In the genomic region with DNA sequence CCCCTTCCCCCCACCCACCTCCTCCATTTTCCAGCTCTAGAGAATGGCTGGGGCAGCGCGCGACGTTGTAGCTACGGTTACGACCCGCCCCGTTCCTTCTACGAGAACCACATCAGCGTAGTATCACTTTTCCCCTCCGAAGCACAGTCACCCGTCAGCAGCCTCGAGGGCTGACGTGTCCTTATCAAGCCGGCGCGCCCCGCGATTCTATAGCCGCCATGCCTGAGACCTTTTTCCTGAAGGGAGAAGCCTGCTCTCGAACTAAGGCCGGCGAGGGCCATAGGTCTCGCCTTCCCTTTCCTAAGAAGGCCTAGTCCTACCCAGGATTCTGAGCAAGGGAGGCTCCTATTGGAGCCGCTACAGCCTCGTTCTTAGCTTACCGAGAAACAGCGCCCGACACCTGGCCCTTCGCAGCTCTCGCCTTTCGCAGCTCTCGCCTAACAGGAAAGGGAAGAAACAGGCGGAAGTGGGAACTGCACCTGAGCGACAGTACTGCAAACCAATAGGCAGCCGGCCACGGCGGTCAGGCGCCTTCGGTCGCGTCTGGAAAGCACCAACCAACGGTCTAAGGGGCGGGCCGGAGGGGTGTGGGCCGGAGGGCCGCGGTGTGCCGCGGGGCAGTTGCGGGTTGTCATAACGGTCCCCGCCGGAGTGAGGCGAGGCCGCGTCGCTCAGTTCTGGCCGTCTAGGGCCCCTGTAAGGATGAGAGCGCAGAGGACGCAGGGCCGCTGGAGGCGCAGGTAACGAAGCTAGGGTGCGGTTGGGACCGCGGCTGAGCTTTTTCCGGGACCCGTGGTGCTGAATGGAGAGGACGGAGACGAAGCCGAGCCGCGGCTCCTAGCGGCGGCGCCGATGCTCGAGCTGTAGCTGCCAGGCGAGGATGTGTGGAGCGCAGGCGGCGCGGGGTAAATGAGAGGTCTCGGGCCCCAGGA, we compare ENCODE assay signal across 8 cellular contexts. TPM values are rescaled to one million over a fixed set of nuclear protein-coding genes. Genes with fewer than 3 reads are reported as not detected.
DNase-seq lines count a peak whose midpoint lies in the region; ATAC-seq, FAIRE-seq and TF ChIP-seq lines count a peak whose summit lies in the region.

MGAT2 (plus strand) TSS at position 618 of the 932 bp plus-strand sequence. CDS start 470 bp downstream, outside the sequence.
RPL36AL (minus strand) TSS at position 445 of the 932 bp plus-strand sequence. CDS start 1,522 bp downstream, outside the sequence.

- DNase-seq in AG08396 (ENCODE audit: low spot score) (peak; percentile 99), NCI-H2227 (lab: John Stamatoyannopoulos, UW; ENCODE audit: unreplicated experiment) (peak; percentile 98), bronchial epithelial cell (ENCODE audit: low read depth) (peak; percentile 95), iPS-NIHi7 (ENCODE audit: extremely low spot score) (peak; percentile 97), smooth muscle cell of the brain vasculature (ENCODE audit: low read depth, low spot score) (peak; percentile 91)

- TF ChIP-seq CTCF in WI38 (IDR thresholded peaks at IDR 0.05; ENCODE audit: low read depth, low read length) (0 out of 2 replicates have a peak, but pooled peaks have one; percentile 13), bronchial epithelial cell (IDR thresholded peaks at IDR 0.05; ENCODE audit: insufficient read depth, low read length, severe bottlenecking) (peak; percentile 62)

- ATAC-seq in GM18907 (IDR thresholded peaks at IDR 0.05; ENCODE audit: unreplicated experiment): peak; percentile 95
- peak; percentile 94 for ATAC-seq in HG03159 (IDR thresholded peaks at IDR 0.05; ENCODE audit: unreplicated experiment)

- no peaks in the 10 kb centered on the region for H3K27me3 ChIP-seq in bronchial epithelial cell (ENCODE audit: control insufficient read depth, insufficient read depth, low read length)

- H3K36me3 ChIP-seq in bronchial epithelial cell (ENCODE audit: control insufficient read depth, insufficient read depth, low read length): peaks cover under 1% of the 10 kb centered on the region

- no peak for FAIRE-seq in bronchial epithelial cell (lab: Jason Lieb, UNC)

- peak within 1 kb of the TSS; percentile 96 for H3K4me3 ChIP-seq in WI38 (ENCODE audit: low read depth, low read length)
- H3K4me3 ChIP-seq in bronchial epithelial cell (ENCODE audit: low read depth, low read length): peak within 1 kb of the TSS; percentile 87

RNA-seq across cellular contexts. Expression of gene MGAT2, which starts in this region (rescaled TPM):
- total RNA-seq in bronchial epithelial cell: 32.5 and 45.0 TPM in 2 replicates

RNA-seq across cellular contexts. Expression of gene RPL36AL, which starts in this region (rescaled TPM):
- 337 and 345 TPM in 2 replicates for total RNA-seq in bronchial epithelial cell

Comparison
In these comparisons a context has a peak if more than half of its experiments do, and no peak if none do; other contexts are left out.
1. Peak in every context shown above with its lines: DNase-seq, ATAC-seq and H3K4me3 ChIP-seq.